Comparison of ENCODE assay signal across 11 cellular contexts in the genomic region with DNA sequence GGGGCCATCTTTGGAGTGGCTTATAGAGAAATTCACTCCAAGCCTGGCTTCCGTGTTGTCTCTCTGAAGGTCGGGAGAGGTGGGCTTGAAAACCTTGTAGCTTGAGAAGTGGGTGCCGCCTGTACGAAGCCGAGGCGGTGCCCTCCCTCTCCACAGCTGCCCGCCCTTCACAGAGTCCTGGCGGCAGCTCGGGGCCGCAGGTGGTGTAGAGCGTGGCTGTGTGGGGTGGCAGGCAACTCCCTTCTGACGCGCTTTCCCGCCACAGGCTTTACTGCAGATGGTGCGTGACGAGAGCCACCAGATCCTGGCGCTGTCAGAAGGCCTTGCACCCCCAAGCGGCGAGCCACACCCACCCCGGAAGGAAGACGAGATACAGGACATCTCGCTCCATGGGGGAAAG. TPM values are rescaled to one million over a fixed set of nuclear protein-coding genes. Genes with fewer than 3 reads are reported as not detected.
A peak's percentile ranks its signal among the peaks of the same experiment; 100 is the strongest.
DNase-seq lines count a peak whose midpoint lies in the region; ATAC-seq, FAIRE-seq and TF ChIP-seq lines count a peak whose summit lies in the region.
"Had no signal": no experiment of that assay in that cellular context is flagged by ENCODE, and none has a peak within 500 bp of the region (broad histone marks: within the 10 kb centered on the region; RNA-seq: fewer than 3 reads in every experiment).

No MANE protein-coding gene starts in this region.

- no peaks in the 10 kb centered on the region for H3K27me3 Mint-ChIP-seq in naive thymus-derived CD8-positive, alpha-beta T cell

- peaks cover 0 to 16% (median 7%) of the 10 kb centered on the region in 3 donors for H3K36me3 Mint-ChIP-seq in naive thymus-derived CD8-positive, alpha-beta T cell

- no peaks in the 10 kb centered on the region for H3K27me3 ChIP-seq in stomach

- peaks cover 48 to 93% (median 85%) of the 10 kb centered on the region in 4 donors for H3K36me3 ChIP-seq in stomach

- H3K4me1 ChIP-seq in stomach: no peaks in the 10 kb centered on the region

- DNase-seq in NK-92 (lab: John Stamatoyannopoulos, UW; ENCODE audit: unreplicated experiment): peak; percentile 33
- no peak for DNase-seq in NK-92 treated with Interleukin-12 subunit alpha and Interleukin-12 subunit beta, amount 100 ng/mL, for 24 hours (lab: John Stamatoyannopoulos, UW)
- DNase-seq in activated T-cell treated with anti-CD3 and anti-CD28 coated beads, Interleukin-2, amount 50 U/mL, for 1 hour: peak; percentile 59
- DNase-seq in naive thymus-derived CD8-positive, alpha-beta T cell: peak; percentile 50 to 94 (median 86)
- DNase-seq in stomach: no peak
- DNase-seq in NCI-H2107 treated with DMSO at 0.1 percent for 48 hours (lab: John Stamatoyannopoulos, UW; ENCODE audit: unreplicated experiment): no peak
- no peak for DNase-seq in NCI-H748 (lab: John Stamatoyannopoulos, UW; ENCODE audit: unreplicated experiment)
- DNase-seq in GM12892 (ENCODE audit: insufficient read length): no peak
- DNase-seq: 8988T, PC-9 had no signal

- POLR2A ChIA-PET in naive thymus-derived CD8-positive, alpha-beta T cell (lab: Charles Lee): interaction anchor here (0.6 to 6.0 kb wide), 19 partner anchors 10 to 326 kb away, joined by 3 to 65 read pairs (median 5); partner anchors contain the start of genes C21orf58, DIP2A, PCNT and PRMT2

- TF ChIP-seq CTCF in stomach (IDR thresholded peaks at IDR 0.05): no peak

- peak; percentile 78 to 88 for ATAC-seq in naive thymus-derived CD8-positive, alpha-beta T cell

- no peaks in the 10 kb centered on the region for H3K9me3 ChIP-seq in stomach

- TF ChIP-seq POLR2A in stomach (IDR thresholded peaks at IDR 0.05) (no peak), GM12892 (IDR thresholded peaks at IDR 0.05; ENCODE audit: low read depth, low read length) (no peak)

- TF ChIP-seq EP300 in stomach (IDR thresholded peaks at IDR 0.05): no peak

- H3K27ac Mint-ChIP-seq in naive thymus-derived CD8-positive, alpha-beta T cell: peak overlapping the region; percentile 94 to 100 (median 99)

- H3K4me3 ChIP-seq in stomach: no peak overlapping the region
- H3K4me3 ChIP-seq: PC-9 had no signal

- peak overlapping the region in 4 of 5 donors; percentile 15 to 65 (median 60) for H3K27ac ChIP-seq in stomach
- H3K27ac ChIP-seq: PC-9 had no signal

- intact Hi-C loops in stomach (cut with DNase I; ENCODE audit: low total_unique reads): no loop called here

- WGBS in stomach, 5 donors: 87 to 96% (median 88%) methylated on average over 22 of the region's 22 CpGs

- H3K4me3 Mint-ChIP-seq in naive thymus-derived CD8-positive, alpha-beta T cell: peak overlapping the region; percentile 72 to 92 (median 88)

- H3K4me1 Mint-ChIP-seq in naive thymus-derived CD8-positive, alpha-beta T cell: peaks cover 10 to 52% (median 47%) of the 10 kb centered on the region in 4 donors

- FAIRE-seq in GM12892 (lab: Jason Lieb, UNC): no peak
- FAIRE-seq: G401.6 had no signal

- no peaks in the 10 kb centered on the region for H3K9me3 Mint-ChIP-seq in naive thymus-derived CD8-positive, alpha-beta T cell

RNA-seq across cellular contexts. Expression of gene DIP2A, which starts 33.1 kb away (rescaled TPM):
- 100 to 1,000 TPM; 158 to 163 TPM for total RNA-seq in naive thymus-derived CD8-positive, alpha-beta T cell
- 10 to 100 TPM; 26.8 to 33.6 (median 28.6) TPM for polyA plus RNA-seq in naive thymus-derived CD8-positive, alpha-beta T cell
- 100 to 1,000 TPM in 2 of 5 donors, 10 to 100 TPM in 3; 49.0 to 122 (median 61.8) TPM for total RNA-seq in stomach
- polyA plus RNA-seq in stomach: 10 to 100 TPM in 2 of 3 donors, 1 to 10 TPM in 1; 7.3 to 17.3 (median 10.8) TPM
- polyA plus RNA-seq in GM12892 (2012; ENCODE audit: missing spikeins): 20.8 TPM

Comparison
In these comparisons a context has a peak if more than half of its experiments do, and no peak if none do; other contexts are left out.
1. DNase-seq: peak in NK-92 (single experiment), activated T-cell treated with anti-CD3 and anti-CD28 coated beads, Interleukin-2, amount 50 U/mL, for 1 hour (single experiment) and naive thymus-derived CD8-positive, alpha-beta T cell (10 of 10); none in NK-92 treated with Interleukin-12 subunit alpha and Interleukin-12 subunit beta, amount 100 ng/mL, for 24 hours (single experiment), stomach (single experiment), NCI-H2107 treated with DMSO at 0.1 percent for 48 hours (single experiment), NCI-H748 (single experiment) and GM12892 (single experiment).